1 cellular context compared by ENCODE assay signal in the genomic region with DNA sequence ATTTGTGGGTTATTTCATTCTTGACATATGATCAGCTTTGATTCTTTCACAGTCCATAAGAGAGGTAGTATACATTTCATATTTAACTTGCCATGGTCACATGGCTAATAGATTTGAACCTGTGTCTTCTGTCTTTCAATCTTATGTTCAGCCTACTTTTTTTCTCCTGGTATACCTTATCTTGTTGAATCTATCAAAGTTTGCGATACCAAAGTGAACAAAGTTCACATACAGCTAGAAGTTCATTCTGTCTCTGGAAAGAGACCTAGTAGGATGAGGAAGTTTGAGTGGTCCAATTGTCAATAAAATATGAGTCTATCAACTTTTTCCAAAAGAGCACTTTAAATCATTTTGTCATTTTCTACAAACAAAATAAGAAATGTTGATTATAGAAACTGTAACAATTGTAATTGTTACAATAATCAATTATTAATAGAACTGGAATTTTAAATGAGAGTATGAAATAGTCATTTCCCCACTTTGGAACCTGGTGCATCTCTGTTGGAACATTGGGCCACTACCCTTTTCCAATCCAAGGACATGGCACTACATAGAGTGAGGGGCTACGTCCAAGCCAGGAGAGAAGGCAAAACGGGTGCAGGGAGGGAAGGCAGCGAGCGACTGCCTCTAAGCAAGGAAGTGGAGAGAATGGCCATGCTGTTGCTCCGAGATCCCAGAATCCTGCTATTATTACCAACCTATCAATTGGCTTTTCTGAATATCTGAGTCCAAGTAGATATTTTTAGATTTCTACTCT.
TF ChIP-seq lines count a peak whose summit lies in the region.

No MANE protein-coding gene starts in this region.

TF ChIP-seq in HepG2, 621 proteins besides CTCF, POLR2A, EP300 and RAD21 (continued from another document and continues in another):
- TF ChIP-seq, protein P1, sequence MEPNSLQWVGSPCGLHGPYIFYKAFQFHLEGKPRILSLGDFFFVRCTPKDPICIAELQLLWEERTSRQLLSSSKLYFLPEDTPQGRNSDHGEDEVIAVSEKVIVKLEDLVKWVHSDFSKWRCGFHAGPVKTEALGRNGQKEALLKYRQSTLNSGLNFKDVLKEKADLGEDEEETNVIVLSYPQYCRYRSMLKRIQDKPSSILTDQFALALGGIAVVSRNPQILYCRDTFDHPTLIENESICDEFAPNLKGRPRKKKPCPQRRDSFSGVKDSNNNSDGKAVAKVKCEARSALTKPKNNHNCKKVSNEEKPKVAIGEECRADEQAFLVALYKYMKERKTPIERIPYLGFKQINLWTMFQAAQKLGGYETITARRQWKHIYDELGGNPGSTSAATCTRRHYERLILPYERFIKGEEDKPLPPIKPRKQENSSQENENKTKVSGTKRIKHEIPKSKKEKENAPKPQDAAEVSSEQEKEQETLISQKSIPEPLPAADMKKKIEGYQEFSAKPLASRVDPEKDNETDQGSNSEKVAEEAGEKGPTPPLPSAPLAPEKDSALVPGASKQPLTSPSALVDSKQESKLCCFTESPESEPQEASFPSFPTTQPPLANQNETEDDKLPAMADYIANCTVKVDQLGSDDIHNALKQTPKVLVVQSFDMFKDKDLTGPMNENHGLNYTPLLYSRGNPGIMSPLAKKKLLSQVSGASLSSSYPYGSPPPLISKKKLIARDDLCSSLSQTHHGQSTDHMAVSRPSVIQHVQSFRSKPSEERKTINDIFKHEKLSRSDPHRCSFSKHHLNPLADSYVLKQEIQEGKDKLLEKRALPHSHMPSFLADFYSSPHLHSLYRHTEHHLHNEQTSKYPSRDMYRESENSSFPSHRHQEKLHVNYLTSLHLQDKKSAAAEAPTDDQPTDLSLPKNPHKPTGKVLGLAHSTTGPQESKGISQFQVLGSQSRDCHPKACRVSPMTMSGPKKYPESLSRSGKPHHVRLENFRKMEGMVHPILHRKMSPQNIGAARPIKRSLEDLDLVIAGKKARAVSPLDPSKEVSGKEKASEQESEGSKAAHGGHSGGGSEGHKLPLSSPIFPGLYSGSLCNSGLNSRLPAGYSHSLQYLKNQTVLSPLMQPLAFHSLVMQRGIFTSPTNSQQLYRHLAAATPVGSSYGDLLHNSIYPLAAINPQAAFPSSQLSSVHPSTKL (CRISPR knock-in tag; IDR thresholded peaks at IDR 0.05), result peak; percentile 59
- 0 out of 2 replicates have a peak, but pooled peaks have one; percentile 47 for TF ChIP-seq ZSCAN5A (CRISPR knock-in tag; IDR thresholded peaks at IDR 0.05; ENCODE audit: borderline replicate concordance)
- no peak for TF ChIP-seq HNRNPLL (IDR thresholded peaks at IDR 0.05; ENCODE audit: low read depth, low read length, poor library complexity, severe bottlenecking)
- no peak for TF ChIP-seq DR1 (CRISPR knock-in tag; IDR thresholded peaks at IDR 0.05)
- TF ChIP-seq SPEN (CRISPR knock-in tag; IDR thresholded peaks at IDR 0.05; ENCODE audit: low read depth), result peak; percentile 38; the same call in 1 of the 2 replicates
- no peak for TF ChIP-seq CBX2 (IDR thresholded peaks at IDR 0.05; ENCODE audit: low read depth, low read length)
- TF ChIP-seq CBX2 (CRISPR knock-in tag; IDR thresholded peaks at IDR 0.05; ENCODE audit: low read depth), result no peak
- TF ChIP-seq GATA4 (IDR thresholded peaks at IDR 0.05; ENCODE audit: borderline replicate concordance, low read depth), result peak; percentile 53; the same call in 1 of the 2 replicates
- TF ChIP-seq BCL6 (CRISPR knock-in tag; IDR thresholded peaks at IDR 0.05), result peak; percentile 51; the same call in 1 of the 2 replicates
- TF ChIP-seq ARID3A (IDR thresholded peaks at IDR 0.05; ENCODE audit: low read depth, low read length), result peak; percentile 58
- peak; percentile 50; the same call in 1 of the 2 replicates for TF ChIP-seq SAP130 (CRISPR knock-in tag; IDR thresholded peaks at IDR 0.05; ENCODE audit: low read depth)
- TF ChIP-seq RARA (CRISPR knock-in tag; IDR thresholded peaks at IDR 0.05), result peak; percentile 49; the same call in 1 of the 2 replicates
- TF ChIP-seq, protein P2, sequence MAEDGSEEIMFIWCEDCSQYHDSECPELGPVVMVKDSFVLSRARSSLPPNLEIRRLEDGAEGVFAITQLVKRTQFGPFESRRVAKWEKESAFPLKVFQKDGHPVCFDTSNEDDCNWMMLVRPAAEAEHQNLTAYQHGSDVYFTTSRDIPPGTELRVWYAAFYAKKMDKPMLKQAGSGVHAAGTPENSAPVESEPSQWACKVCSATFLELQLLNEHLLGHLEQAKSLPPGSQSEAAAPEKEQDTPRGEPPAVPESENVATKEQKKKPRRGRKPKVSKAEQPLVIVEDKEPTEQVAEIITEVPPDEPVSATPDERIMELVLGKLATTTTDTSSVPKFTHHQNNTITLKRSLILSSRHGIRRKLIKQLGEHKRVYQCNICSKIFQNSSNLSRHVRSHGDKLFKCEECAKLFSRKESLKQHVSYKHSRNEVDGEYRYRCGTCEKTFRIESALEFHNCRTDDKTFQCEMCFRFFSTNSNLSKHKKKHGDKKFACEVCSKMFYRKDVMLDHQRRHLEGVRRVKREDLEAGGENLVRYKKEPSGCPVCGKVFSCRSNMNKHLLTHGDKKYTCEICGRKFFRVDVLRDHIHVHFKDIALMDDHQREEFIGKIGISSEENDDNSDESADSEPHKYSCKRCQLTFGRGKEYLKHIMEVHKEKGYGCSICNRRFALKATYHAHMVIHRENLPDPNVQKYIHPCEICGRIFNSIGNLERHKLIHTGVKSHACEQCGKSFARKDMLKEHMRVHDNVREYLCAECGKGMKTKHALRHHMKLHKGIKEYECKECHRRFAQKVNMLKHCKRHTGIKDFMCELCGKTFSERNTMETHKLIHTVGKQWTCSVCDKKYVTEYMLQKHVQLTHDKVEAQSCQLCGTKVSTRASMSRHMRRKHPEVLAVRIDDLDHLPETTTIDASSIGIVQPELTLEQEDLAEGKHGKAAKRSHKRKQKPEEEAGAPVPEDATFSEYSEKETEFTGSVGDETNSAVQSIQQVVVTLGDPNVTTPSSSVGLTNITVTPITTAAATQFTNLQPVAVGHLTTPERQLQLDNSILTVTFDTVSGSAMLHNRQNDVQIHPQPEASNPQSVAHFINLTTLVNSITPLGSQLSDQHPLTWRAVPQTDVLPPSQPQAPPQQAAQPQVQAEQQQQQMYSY (CRISPR knock-in tag; IDR thresholded peaks at IDR 0.05), result no peak
- TF ChIP-seq SOX6 (IDR thresholded peaks at IDR 0.05), result no peak
- no peak for TF ChIP-seq SOX6 (CRISPR knock-in tag; IDR thresholded peaks at IDR 0.05)
- 0 out of 2 replicates have a peak, but pooled peaks have one; percentile 2 for TF ChIP-seq ZKSCAN8 (CRISPR knock-in tag; IDR thresholded peaks at IDR 0.05; ENCODE audit: borderline replicate concordance)
- TF ChIP-seq ZNF317 (CRISPR knock-in tag; IDR thresholded peaks at IDR 0.05), result no peak
- no peak for TF ChIP-seq FOXA1 (IDR thresholded peaks at IDR 0.05)
- 0 out of 2 replicates have a peak, but pooled peaks have one; percentile 31 for TF ChIP-seq FOXA1 (CRISPR knock-in tag; IDR thresholded peaks at IDR 0.05)
- peak; percentile 67; the same call in 1 of the 2 replicates for TF ChIP-seq ELF3 (CRISPR knock-in tag; IDR thresholded peaks at IDR 0.05)
- TF ChIP-seq SOX5 (CRISPR knock-in tag; IDR thresholded peaks at IDR 0.05; ENCODE audit: borderline replicate concordance), result peak; percentile 50; the same call in 1 of the 2 replicates
- TF ChIP-seq KAT8 (CRISPR knock-in tag; IDR thresholded peaks at IDR 0.05), result peak; percentile 25; the same call in 1 of the 2 replicates
- TF ChIP-seq, protein P3, sequence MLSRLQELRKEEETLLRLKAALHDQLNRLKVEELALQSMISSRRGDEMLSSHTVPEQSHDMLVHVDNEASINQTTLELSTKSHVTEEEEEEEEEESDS (CRISPR knock-in tag; IDR thresholded peaks at IDR 0.05; ENCODE audit: borderline replicate concordance), result 0 out of 2 replicates have a peak, but pooled peaks have one; percentile 29
- peak; percentile 57 for TF ChIP-seq GATAD2A (CRISPR knock-in tag; IDR thresholded peaks at IDR 0.05)
- TF ChIP-seq YEATS4 (CRISPR knock-in tag; IDR thresholded peaks at IDR 0.05; ENCODE audit: borderline replicate concordance), result no peak
- TF ChIP-seq ZNF331 (CRISPR knock-in tag; IDR thresholded peaks at IDR 0.05), result 0 out of 2 replicates have a peak, but pooled peaks have one; percentile 9
- TF ChIP-seq, protein P4, sequence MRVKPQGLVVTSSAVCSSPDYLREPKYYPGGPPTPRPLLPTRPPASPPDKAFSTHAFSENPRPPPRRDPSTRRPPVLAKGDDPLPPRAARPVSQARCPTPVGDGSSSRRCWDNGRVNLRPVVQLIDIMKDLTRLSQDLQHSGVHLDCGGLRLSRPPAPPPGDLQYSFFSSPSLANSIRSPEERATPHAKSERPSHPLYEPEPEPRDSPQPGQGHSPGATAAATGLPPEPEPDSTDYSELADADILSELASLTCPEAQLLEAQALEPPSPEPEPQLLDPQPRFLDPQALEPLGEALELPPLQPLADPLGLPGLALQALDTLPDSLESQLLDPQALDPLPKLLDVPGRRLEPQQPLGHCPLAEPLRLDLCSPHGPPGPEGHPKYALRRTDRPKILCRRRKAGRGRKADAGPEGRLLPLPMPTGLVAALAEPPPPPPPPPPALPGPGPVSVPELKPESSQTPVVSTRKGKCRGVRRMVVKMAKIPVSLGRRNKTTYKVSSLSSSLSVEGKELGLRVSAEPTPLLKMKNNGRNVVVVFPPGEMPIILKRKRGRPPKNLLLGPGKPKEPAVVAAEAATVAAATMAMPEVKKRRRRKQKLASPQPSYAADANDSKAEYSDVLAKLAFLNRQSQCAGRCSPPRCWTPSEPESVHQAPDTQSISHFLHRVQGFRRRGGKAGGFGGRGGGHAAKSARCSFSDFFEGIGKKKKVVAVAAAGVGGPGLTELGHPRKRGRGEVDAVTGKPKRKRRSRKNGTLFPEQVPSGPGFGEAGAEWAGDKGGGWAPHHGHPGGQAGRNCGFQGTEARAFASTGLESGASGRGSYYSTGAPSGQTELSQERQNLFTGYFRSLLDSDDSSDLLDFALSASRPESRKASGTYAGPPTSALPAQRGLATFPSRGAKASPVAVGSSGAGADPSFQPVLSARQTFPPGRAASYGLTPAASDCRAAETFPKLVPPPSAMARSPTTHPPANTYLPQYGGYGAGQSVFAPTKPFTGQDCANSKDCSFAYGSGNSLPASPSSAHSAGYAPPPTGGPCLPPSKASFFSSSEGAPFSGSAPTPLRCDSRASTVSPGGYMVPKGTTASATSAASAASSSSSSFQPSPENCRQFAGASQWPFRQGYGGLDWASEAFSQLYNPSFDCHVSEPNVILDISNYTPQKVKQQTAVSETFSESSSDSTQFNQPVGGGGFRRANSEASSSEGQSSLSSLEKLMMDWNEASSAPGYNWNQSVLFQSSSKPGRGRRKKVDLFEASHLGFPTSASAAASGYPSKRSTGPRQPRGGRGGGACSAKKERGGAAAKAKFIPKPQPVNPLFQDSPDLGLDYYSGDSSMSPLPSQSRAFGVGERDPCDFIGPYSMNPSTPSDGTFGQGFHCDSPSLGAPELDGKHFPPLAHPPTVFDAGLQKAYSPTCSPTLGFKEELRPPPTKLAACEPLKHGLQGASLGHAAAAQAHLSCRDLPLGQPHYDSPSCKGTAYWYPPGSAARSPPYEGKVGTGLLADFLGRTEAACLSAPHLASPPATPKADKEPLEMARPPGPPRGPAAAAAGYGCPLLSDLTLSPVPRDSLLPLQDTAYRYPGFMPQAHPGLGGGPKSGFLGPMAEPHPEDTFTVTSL (CRISPR knock-in tag; IDR thresholded peaks at IDR 0.05; ENCODE audit: borderline replicate concordance), result 0 out of 2 replicates have a peak, but pooled peaks have one; percentile 42
- no peak for TF ChIP-seq ZNF235 (CRISPR knock-in tag; IDR thresholded peaks at IDR 0.05; ENCODE audit: borderline replicate concordance)
- no peak for TF ChIP-seq NR3C1 (CRISPR knock-in tag; IDR thresholded peaks at IDR 0.05)
- peak; percentile 77 for TF ChIP-seq HNF4A (CRISPR knock-in tag; IDR thresholded peaks at IDR 0.05)
- TF ChIP-seq PAXIP1 (CRISPR knock-in tag; conservative IDR thresholded peaks at IDR 0.05), result peak; percentile 40; the same call in 1 of the 2 replicates
- no peak for TF ChIP-seq ZSCAN31 (CRISPR knock-in tag; IDR thresholded peaks at IDR 0.05; ENCODE audit: low read depth)
- TF ChIP-seq SOX13 (IDR thresholded peaks at IDR 0.05), result no peak
- peak in 1 of 2 experiments; percentile 50; a peak in 1 of 4 replicates for TF ChIP-seq SOX13 (CRISPR knock-in tag; conservative IDR thresholded peaks at IDR 0.05 in 1 of 2, IDR thresholded peaks at IDR 0.05 in 1 of 2)
- TF ChIP-seq KDM6A (CRISPR knock-in tag; IDR thresholded peaks at IDR 0.05; ENCODE audit: low read depth), result 0 out of 2 replicates have a peak, but pooled peaks have one; percentile 16
